ENCODE assay signal across 20 cellular contexts in genomic region chr5:148903587-148903986, GRCh38.
DNase-seq lines count a peak whose midpoint lies in the region; ATAC-seq, FAIRE-seq and TF ChIP-seq lines count a peak whose summit lies in the region.
"Had no signal": no experiment of that assay in that cellular context is flagged by ENCODE, and none has a peak within 500 bp of the region (broad histone marks: within the 10 kb centered on the region; RNA-seq: fewer than 3 reads in every experiment).

No MANE protein-coding gene starts in this region.

- H2BK15ac ChIP-seq in mesendoderm (replicated peaks; ENCODE audit: low read depth), result no peak overlapping the region

- no peak overlapping the region for H3K4me3 Mint-ChIP-seq in activated CD4-positive, alpha-beta memory T cell treated with anti-CD3 and anti-CD28 coated beads, Interleukin-2, amount 10 ng/mL, durations not matched to agents 7 days and 5 days
- H3K4me3 Mint-ChIP-seq: CD14-positive monocyte; CD8-positive, alpha-beta T cell had no signal

- H3K18ac ChIP-seq in mesendoderm (ENCODE audit: low read length), result no peak overlapping the region

- CTCF ChIA-PET in activated CD4-positive, alpha-beta memory T cell treated with anti-CD3 and anti-CD28 coated beads, Interleukin-2, amount 10 ng/mL, durations not matched to agents 7 days and 5 days (lab: Charles Lee), result no interaction called here

- H3K4me2 ChIP-seq in mesendoderm (ENCODE audit: low read length), result no peak overlapping the region

- no peak overlapping the region for H3K4me3 ChIP-seq in bronchial epithelial cell (ENCODE audit: low read depth, low read length)
- no peak overlapping the region for H3K4me3 ChIP-seq in mesendoderm (ENCODE audit: low read length)
- no peak overlapping the region for H3K4me3 ChIP-seq in subcutaneous abdominal adipose tissue (ENCODE audit: low read depth in 1 of 5, low read length in 5 of 5)
- no peak overlapping the region for H3K4me3 ChIP-seq in aorta (ENCODE audit: low read length in 2 of 2)
- no peak overlapping the region for H3K4me3 ChIP-seq in spleen
- H3K4me3 ChIP-seq: HAP-1 had no signal

- DNase-seq in bronchial epithelial cell (ENCODE audit: low read depth) (no peak), mesendoderm (no peak), aorta (no peak), hepatic stellate cell (ENCODE audit: low spot score) (no peak), spleen (no peak)
- DNase-seq in activated CD4-positive, alpha-beta memory T cell treated with anti-CD3 and anti-CD28 coated beads, Interleukin-2, amount 10 ng/mL, durations not matched to agents 7 days and 5 days, result no peak
- DNase-seq: BE2C; CD8-positive, alpha-beta T cell; COR-L47; DMS153; DND-41; GDM1 had no signal

- H3K9me3 Mint-ChIP-seq in activated CD4-positive, alpha-beta memory T cell treated with anti-CD3 and anti-CD28 coated beads, Interleukin-2, amount 10 ng/mL, durations not matched to agents 7 days and 5 days, result no peaks in the 10 kb centered on the region
- H3K9me3 Mint-ChIP-seq: CD14-positive monocyte; CD8-positive, alpha-beta T cell had no signal

- no peak for TF ChIP-seq POLR2A in spleen (IDR thresholded peaks at IDR 0.05)

- no peak overlapping the region for H3K23ac ChIP-seq in mesendoderm (ENCODE audit: low read length)

- no peak overlapping the region for H2BK5ac ChIP-seq in mesendoderm (ENCODE audit: low read length)

- TF ChIP-seq CTCF in bronchial epithelial cell (IDR thresholded peaks at IDR 0.05; ENCODE audit: insufficient read depth, low read length, severe bottlenecking) (no peak), spleen (IDR thresholded peaks at IDR 0.05 in 8 of 11, conservative IDR thresholded peaks at IDR 0.05 in 3 of 11) (no peak)

- no peak overlapping the region for H3K4ac ChIP-seq in mesendoderm (ENCODE audit: low read depth, low read length)

- H3K27ac ChIP-seq in mesendoderm (ENCODE audit: low read depth, low read length), result no peak overlapping the region
- peak overlapping the region; percentile 88 for H3K27ac ChIP-seq in subcutaneous abdominal adipose tissue (ENCODE audit: low read depth, low read length)
- H3K27ac ChIP-seq in aorta (ENCODE audit: low read depth in 1 of 2, low read length in 2 of 2), result peak overlapping the region; percentile 37 to 39
- no peak overlapping the region for H3K27ac ChIP-seq in spleen
- H3K27ac ChIP-seq: HL-60 had no signal

- H3K9me3 ChIP-seq in subcutaneous abdominal adipose tissue (ENCODE audit: control insufficient read depth in 5 of 5, low read length in 5 of 5), result no peaks in the 10 kb centered on the region
- H3K9me3 ChIP-seq in aorta (ENCODE audit: control insufficient read depth, low read length), result no peaks in the 10 kb centered on the region
- no peaks in the 10 kb centered on the region for H3K9me3 ChIP-seq in spleen
- H3K9me3 ChIP-seq: BE2C, HAP-1 had no signal

- H3K79me1 ChIP-seq in mesendoderm (ENCODE audit: low read length), result no peaks in the 10 kb centered on the region

- H3K9ac ChIP-seq in mesendoderm (ENCODE audit: low read length) (no peak overlapping the region), subcutaneous abdominal adipose tissue (ENCODE audit: low read length in 5 of 5) (no peak overlapping the region)

- intact Hi-C loops in aorta (cut with DNase I), result loop anchor here in 1 of 2 donors (5.0 kb wide), 1 partner anchor 76 kb away; the partner anchor contains the start of gene ADRB2
- intact Hi-C loops in spleen (cut with DNase I; ENCODE audit: low total_unique reads), result no loop called here

- H2BK120ac ChIP-seq in mesendoderm (ENCODE audit: low read depth, low read length), result peak overlapping the region; percentile 54

- H4K8ac ChIP-seq in mesendoderm (ENCODE audit: low read depth, low read length), result no peak overlapping the region

- H3K79me2 ChIP-seq in mesendoderm (ENCODE audit: control insufficient read depth, insufficient read depth, low read length), result no peaks in the 10 kb centered on the region

- H3K36me3 Mint-ChIP-seq in activated CD4-positive, alpha-beta memory T cell treated with anti-CD3 and anti-CD28 coated beads, Interleukin-2, amount 10 ng/mL, durations not matched to agents 7 days and 5 days (ENCODE audit: low read depth), result no peaks in the 10 kb centered on the region
- H3K36me3 Mint-ChIP-seq: CD14-positive monocyte; CD8-positive, alpha-beta T cell had no signal

- no peak overlapping the region for H3K27ac Mint-ChIP-seq in activated CD4-positive, alpha-beta memory T cell treated with anti-CD3 and anti-CD28 coated beads, Interleukin-2, amount 10 ng/mL, durations not matched to agents 7 days and 5 days
- H3K27ac Mint-ChIP-seq: CD14-positive monocyte; CD8-positive, alpha-beta T cell had no signal

- no peaks in the 10 kb centered on the region for H3K27me3 Mint-ChIP-seq in activated CD4-positive, alpha-beta memory T cell treated with anti-CD3 and anti-CD28 coated beads, Interleukin-2, amount 10 ng/mL, durations not matched to agents 7 days and 5 days

- H3K4me1 Mint-ChIP-seq in activated CD4-positive, alpha-beta memory T cell treated with anti-CD3 and anti-CD28 coated beads, Interleukin-2, amount 10 ng/mL, durations not matched to agents 7 days and 5 days, result no peaks in the 10 kb centered on the region
- H3K4me1 Mint-ChIP-seq: CD14-positive monocyte had no signal

- peak; percentile 13 for FAIRE-seq in bronchial epithelial cell (lab: Jason Lieb, UNC)
- FAIRE-seq: A204.1, D721Med, GM12892, H1 had no signal

- no peaks in the 10 kb centered on the region for H3K27me3 ChIP-seq in bronchial epithelial cell (ENCODE audit: control insufficient read depth, insufficient read depth, low read length)
- no peaks in the 10 kb centered on the region for H3K27me3 ChIP-seq in mesendoderm (ENCODE audit: insufficient read depth, low read length, poor library complexity)
- no peaks in the 10 kb centered on the region for H3K27me3 ChIP-seq in subcutaneous abdominal adipose tissue (ENCODE audit: control insufficient read depth in 5 of 5, insufficient read depth in 4 of 5, low read length in 5 of 5)
- no peaks in the 10 kb centered on the region for H3K27me3 ChIP-seq in aorta (ENCODE audit: control insufficient read depth in 1 of 2, insufficient read depth in 2 of 2, low read length in 1 of 2)
- no peaks in the 10 kb centered on the region for H3K27me3 ChIP-seq in spleen (replicated peaks in 1 of 7)
- H3K27me3 ChIP-seq: BE2C had no signal

- H2AK5ac ChIP-seq in mesendoderm (ENCODE audit: low read length), result no peak overlapping the region

- no peak overlapping the region for H3K56ac ChIP-seq in mesendoderm (ENCODE audit: low read length)

- H3K4me1 ChIP-seq in mesendoderm (ENCODE audit: control insufficient read depth, low read depth, low read length) (peaks cover 8% of the 10 kb centered on the region), subcutaneous abdominal adipose tissue (ENCODE audit: control insufficient read depth in 5 of 5, insufficient read depth in 5 of 5, low read length in 5 of 5) (peaks cover 2 to 50% (median 18%) of the 10 kb centered on the region in 5 donors), aorta (ENCODE audit: control insufficient read depth in 1 of 2, insufficient read depth in 2 of 2, low read length in 2 of 2) (peaks cover 2 to 7% of the 10 kb centered on the region in 2 donors), spleen (no peaks in the 10 kb centered on the region)
- H3K4me1 ChIP-seq: BE2C, HAP-1 had no signal

- ATAC-seq in aorta (ENCODE audit: low FRiP score), result peak; percentile 16
- ATAC-seq: CD8-positive, alpha-beta T cell had no signal

- WGBS in mesendoderm (ENCODE audit: extremely low coverage, insufficient coverage, low lambda C conversion rate), result no CpG with 5 or more reads among the region's 2 CpGs
- WGBS in aorta, 2 donors, result 56 to 78% methylated on average over 2 of the region's 2 CpGs
- 63 to 94% (median 71%) methylated on average over 2 of the region's 2 CpGs for WGBS in spleen, 5 donors

- H3K36me3 ChIP-seq in bronchial epithelial cell (ENCODE audit: control insufficient read depth, insufficient read depth, low read length) (no peaks in the 10 kb centered on the region), mesendoderm (ENCODE audit: control insufficient read depth, insufficient read depth, low read length) (no peaks in the 10 kb centered on the region), subcutaneous abdominal adipose tissue (ENCODE audit: control insufficient read depth in 5 of 5, insufficient read depth in 5 of 5, low read length in 5 of 5) (no peaks in the 10 kb centered on the region), aorta (ENCODE audit: control insufficient read depth in 1 of 2, insufficient read depth in 2 of 2, low read length in 1 of 2) (no peaks in the 10 kb centered on the region), spleen (no peaks in the 10 kb centered on the region)
- H3K36me3 ChIP-seq: BE2C, HAP-1 had no signal

- H4K5ac ChIP-seq in mesendoderm (ENCODE audit: low read length), result no peak overlapping the region

- POLR2A ChIA-PET in activated CD4-positive, alpha-beta memory T cell treated with anti-CD3 and anti-CD28 coated beads, Interleukin-2, amount 10 ng/mL, durations not matched to agents 7 days and 5 days (lab: Charles Lee), result no interaction called here

Comparison
In these comparisons a context has a peak if more than half of its experiments do, and no peak if none do; other contexts are left out.
1. H3K27ac ChIP-seq: peak in subcutaneous abdominal adipose tissue (single experiment) and aorta (2 of 2); none in mesendoderm (single experiment) and spleen (0 of 8).